In genomic region chr5:134003957-134004625, GRCh38 we compare ENCODE assay signal across 1 cellular context.
A peak's percentile ranks its signal among the peaks of the same experiment; 100 is the strongest.
TF ChIP-seq lines count a peak whose summit lies in the region.

No MANE protein-coding gene starts in this region.

TF ChIP-seq in K562, 482 proteins besides CTCF, POLR2A, EP300 and RAD21 (continued from another document and continues in another):
- TF ChIP-seq THAP12 (CRISPR knock-in tag; IDR thresholded peaks at IDR 0.05) (no peak), ZNF395 (CRISPR knock-in tag; IDR thresholded peaks at IDR 0.05) (peak; percentile 68; the same call in 1 of the 2 replicates), ZNF134 (CRISPR knock-in tag; conservative IDR thresholded peaks at IDR 0.05) (no peak), ARHGAP35 (IDR thresholded peaks at IDR 0.05; ENCODE audit: partially characterized antibody) (no peak), MAFG (tag; conservative IDR thresholded peaks at IDR 0.05) (no peak), CSDE1 (IDR thresholded peaks at IDR 0.05) (no peak), MTA1 (IDR thresholded peaks at IDR 0.05; ENCODE audit: borderline replicate concordance) (no peak), ZNF79 (CRISPR knock-in tag; IDR thresholded peaks at IDR 0.05; ENCODE audit: low read depth) (no peak), SRSF3 (IDR thresholded peaks at IDR 0.05; ENCODE audit: insufficient read depth, low read length) (no peak), ZNF431 (CRISPR knock-in tag; IDR thresholded peaks at IDR 0.05) (no peak), POLR2AphosphoS2 (IDR thresholded peaks at IDR 0.05; ENCODE audit: low read length) (no peak), ZKSCAN8 (CRISPR knock-in tag; IDR thresholded peaks at IDR 0.05) (no peak), DDX20 (tag; IDR thresholded peaks at IDR 0.05; ENCODE audit: low read depth) (no peak), ZNF316 (IDR thresholded peaks at IDR 0.05) (no peak), MCM3 (IDR thresholded peaks at IDR 0.05) (no peak), TAF7 (tag; IDR thresholded peaks at IDR 0.05) (no peak), GTF2B (IDR thresholded peaks at IDR 0.05; ENCODE audit: extremely low read depth, insufficient read length) (no peak), ELK3 (CRISPR knock-in tag; IDR thresholded peaks at IDR 0.05) (no peak), RERE (CRISPR knock-in tag; IDR thresholded peaks at IDR 0.05; ENCODE audit: borderline replicate concordance) (no peak), SUPT5H (IDR thresholded peaks at IDR 0.05) (no peak), THAP7 (CRISPR knock-in tag; IDR thresholded peaks at IDR 0.05) (no peak), TFE3 (CRISPR knock-in tag; IDR thresholded peaks at IDR 0.05) (peak; percentile 73), CEBPG (CRISPR knock-in tag; IDR thresholded peaks at IDR 0.05) (no peak), CEBPG (tag; conservative IDR thresholded peaks at IDR 0.05 in 1 of 2, IDR thresholded peaks at IDR 0.05 in 1 of 2) (no peak), NCOA1 (IDR thresholded peaks at IDR 0.05; ENCODE audit: low read depth) (no peak), ZMIZ1 (IDR thresholded peaks at IDR 0.05; ENCODE audit: low read depth in 2 of 2, low read length in 2 of 2) (no peak), GATA2 (CRISPR knock-in tag; IDR thresholded peaks at IDR 0.05) (no peak), WHSC1 (IDR thresholded peaks at IDR 0.05; ENCODE audit: low read length) (no peak), KLF16 (IDR thresholded peaks at IDR 0.05) (0 out of 2 replicates have a peak, but pooled peaks have one; percentile 33), NEUROD1 (IDR thresholded peaks at IDR 0.05; ENCODE audit: borderline replicate concordance, low read depth, low read length, partially characterized antibody) (peak; percentile 14), TAF9B (IDR thresholded peaks at IDR 0.05; ENCODE audit: partially characterized antibody) (no peak), ETV5 (CRISPR knock-in tag; IDR thresholded peaks at IDR 0.05; ENCODE audit: low read depth) (peak; percentile 55; the same call in 1 of the 2 replicates), EZH2 (IDR thresholded peaks at IDR 0.05; ENCODE audit: borderline replicate concordance, low read depth, low read length) (no peak), TBP (optimal IDR thresholded peaks at IDR 0.05; ENCODE audit: low read depth, low read length) (no peak), PHF21A (IDR thresholded peaks at IDR 0.05; ENCODE audit: borderline replicate concordance, low read depth) (no peak), ZNF124 (CRISPR knock-in tag; IDR thresholded peaks at IDR 0.05) (no peak), NBN (IDR thresholded peaks at IDR 0.05; ENCODE audit: low read depth) (no peak), CHD2 (IDR thresholded peaks at IDR 0.05; ENCODE audit: low read depth, low read length) (no peak), ETS2 (tag; IDR thresholded peaks at IDR 0.05; ENCODE audit: borderline replicate concordance, poor library complexity, severe bottlenecking) (no peak), TGIF2 (CRISPR knock-in tag; IDR thresholded peaks at IDR 0.05) (no peak), SMARCC2 (IDR thresholded peaks at IDR 0.05; ENCODE audit: low read depth) (no peak), RBM39 (optimal IDR thresholded peaks at IDR 0.05; ENCODE audit: low read depth, low read length) (no peak), TSC22D4 (tag; IDR thresholded peaks at IDR 0.05) (no peak), PPARD (CRISPR knock-in tag; IDR thresholded peaks at IDR 0.05) (no peak), CBX8 (IDR thresholded peaks at IDR 0.05; ENCODE audit: borderline replicate concordance, extremely low read depth, low read depth, low read length, poor library complexity, severe bottlenecking) (no peak), NCOA4 (IDR thresholded peaks at IDR 0.05; ENCODE audit: partially characterized antibody) (no peak), HMG20A (CRISPR knock-in tag; conservative IDR thresholded peaks at IDR 0.05) (no peak), GATAD2A (IDR thresholded peaks at IDR 0.05) (no peak), ZNF165 (CRISPR knock-in tag; IDR thresholded peaks at IDR 0.05; ENCODE audit: borderline replicate concordance) (no peak), RBM15 (IDR thresholded peaks at IDR 0.05; ENCODE audit: insufficient read depth, low read length) (no peak), RBM22 (IDR thresholded peaks at IDR 0.05; ENCODE audit: low read depth, low read length, poor library complexity, severe bottlenecking) (no peak), RB1 (IDR thresholded peaks at IDR 0.05; ENCODE audit: low read depth) (no peak), ZNF263 (CRISPR knock-in tag; IDR thresholded peaks at IDR 0.05; ENCODE audit: borderline replicate concordance) (no peak; the same call in 1 of the 2 replicates), PRPF4 (IDR thresholded peaks at IDR 0.05; ENCODE audit: insufficient read depth, low read depth, low read length, poor library complexity, severe bottlenecking) (no peak)
